In genomic region chr6:34425132-34425497, GRCh38 we compare ENCODE assay signal across 1 cellular context.
TF ChIP-seq lines count a peak whose summit lies in the region.

No MANE protein-coding gene starts in this region.

TF ChIP-seq in H1, 55 proteins besides CTCF, POLR2A, EP300 and RAD21 (continued from another document):
- no peak for TF ChIP-seq SAP30 (IDR thresholded peaks at IDR 0.05; ENCODE audit: insufficient read depth, insufficient replicate concordance, low read length)
